29 cellular contexts compared by ENCODE assay signal in the genomic region with DNA sequence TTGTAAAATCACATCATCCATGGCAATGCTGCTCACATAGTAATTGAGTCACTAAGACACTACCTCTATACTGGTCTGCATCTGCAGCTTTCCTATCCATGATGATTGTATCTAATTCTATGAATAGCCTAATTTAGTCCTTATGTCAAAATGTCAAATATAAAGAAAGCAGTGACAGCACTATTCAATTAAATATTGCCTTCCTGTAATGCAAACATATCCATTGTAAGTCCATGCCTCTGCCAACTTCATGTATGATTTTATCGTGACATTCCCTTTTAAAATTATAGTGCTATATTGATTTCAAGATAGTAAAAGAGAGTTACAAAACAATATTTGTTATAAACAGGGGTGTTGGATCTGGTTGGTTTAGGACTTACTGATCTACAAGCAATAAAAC. TPM values are rescaled to one million over a fixed set of nuclear protein-coding genes. Genes with fewer than 3 reads are reported as not detected.
"Had no signal": no experiment of that assay in that cellular context is flagged by ENCODE, and none has a peak within 500 bp of the region (broad histone marks: within the 10 kb centered on the region; RNA-seq: fewer than 3 reads in every experiment).

No MANE protein-coding gene starts in this region.

- H3K27me3 ChIP-seq: stomach, suprapubic skin, testis, thyroid gland, tibial artery, tibial nerve, transverse colon, upper lobe of left lung, upper lobe of right lung, uterus, vagina had no signal

- H3K27ac ChIP-seq: stomach, suprapubic skin, testis, thoracic aorta, tibial artery, tibial nerve, transverse colon, upper lobe of left lung, upper lobe of right lung, uterus, vagina had no signal

- H3K9me3 ChIP-seq: stomach, suprapubic skin, testis, thoracic aorta, thyroid gland, tibial artery, tibial nerve, transverse colon, upper lobe of left lung, upper lobe of right lung, uterus, vagina had no signal

- H3K4me3 ChIP-seq: stomach, suprapubic skin, testis, thoracic aorta, thyroid gland, tibial artery, tibial nerve, transverse colon, upper lobe of left lung, upper lobe of right lung, uterus, vagina had no signal

- ATAC-seq: stimulated activated effector memory CD8-positive, alpha-beta T cell treated with anti-CD3 and anti-CD28 coated beads, Interleukin-12 subunit alpha, Interleukin-12 subunit beta, amount 100 ng/mL, for 72 hours; stimulated activated memory B cell treated with anti-CD40 and anti-IgM and Interleukin-4, amounts not matched to agents 10 μg/mL and 1 μg/mL and 100 μg/mL, for 72 hours; stimulated activated naive B cell treated with anti-CD40 and anti-IgM and Interleukin-4, amounts not matched to agents 10 μg/mL and 1 μg/mL and 100 μg/mL, for 72 hours; stimulated activated naive CD8-positive, alpha-beta T cell treated with anti-CD3 and anti-CD28 coated beads, Interleukin-15, amount 100 ng/mL, for 72 hours; stimulated activated naive CD8-positive, alpha-beta T cell treated with anti-CD3 and anti-CD28 coated beads, Interleukin-15, Interleukin-2, amounts not matched to agents 100 U/mL and 50 U/mL, for 24 hours; upper lobe of right lung had no signal

- H3K36me3 ChIP-seq: stomach, suprapubic skin, thoracic aorta, thyroid gland, tibial artery, tibial nerve, transverse colon, upper lobe of left lung, upper lobe of right lung, uterus, vagina had no signal

- H3K4me1 ChIP-seq: upper lobe of right lung, uterus had no signal

- DNase-seq: stimulated activated CD4-positive, alpha-beta T cell treated with anti-CD3 and anti-CD28 coated beads, Interleukin-2, amount 100 ng/mL, for 48 hours; stimulated activated CD4-positive, alpha-beta T cell treated with anti-CD3 and anti-CD28 coated beads, Interleukin-4, amount 100 ng/mL, for 1 hour; stimulated activated CD4-positive, alpha-beta T cell treated with anti-CD3 and anti-CD28 coated beads, Interleukin-4, amount 100 ng/mL, for 24 hours; stimulated activated CD4-positive, alpha-beta T cell treated with anti-CD3 and anti-CD28 coated beads, Interleukin-4, amount 100 ng/mL, for 4 hours; stimulated activated CD8-positive, alpha-beta memory T cell treated with anti-CD3 and anti-CD28 coated beads, Interleukin-4, amount 100 ng/mL, for 48 hours; stimulated activated naive B cell treated with anti-CD40 and anti-IgM and Interleukin-4, amounts not matched to agents 10 μg/mL and 1 μg/mL and 100 μg/mL, for 72 hours; stimulated activated naive CD4-positive, alpha-beta T cell; stimulated activated naive CD4-positive, alpha-beta T cell treated with Interleukin-2 at 50 U/mL for 16 hours; stimulated activated naive CD8-positive, alpha-beta T cell treated with anti-CD3 and anti-CD28 coated beads, Interleukin-15, amount 100 ng/mL, for 72 hours; stimulated activated naive CD8-positive, alpha-beta T cell treated with anti-CD3 and anti-CD28 coated beads, Interleukin-15, Interleukin-2, amounts not matched to agents 100 U/mL and 50 U/mL, for 24 hours; stomach; substantia nigra; testis; thyroid gland; tibial artery; transverse colon; trophoblast cell; upper lobe of left lung; upper lobe of right lung; uterus had no signal

RNA-seq across cellular contexts. Expression of a gene that starts 25.8 kb away (rescaled TPM):
- total RNA-seq: stomach, temporal lobe, thoracic aorta, thyroid gland, tibial nerve, transverse colon, upper lobe of left lung, upper lobe of right lung, ureter, urinary bladder, uterus, vagina had no signal
- polyA plus RNA-seq: stomach, urinary bladder had no signal
